ENCODE assay signal across 1 cellular context in the genomic region with DNA sequence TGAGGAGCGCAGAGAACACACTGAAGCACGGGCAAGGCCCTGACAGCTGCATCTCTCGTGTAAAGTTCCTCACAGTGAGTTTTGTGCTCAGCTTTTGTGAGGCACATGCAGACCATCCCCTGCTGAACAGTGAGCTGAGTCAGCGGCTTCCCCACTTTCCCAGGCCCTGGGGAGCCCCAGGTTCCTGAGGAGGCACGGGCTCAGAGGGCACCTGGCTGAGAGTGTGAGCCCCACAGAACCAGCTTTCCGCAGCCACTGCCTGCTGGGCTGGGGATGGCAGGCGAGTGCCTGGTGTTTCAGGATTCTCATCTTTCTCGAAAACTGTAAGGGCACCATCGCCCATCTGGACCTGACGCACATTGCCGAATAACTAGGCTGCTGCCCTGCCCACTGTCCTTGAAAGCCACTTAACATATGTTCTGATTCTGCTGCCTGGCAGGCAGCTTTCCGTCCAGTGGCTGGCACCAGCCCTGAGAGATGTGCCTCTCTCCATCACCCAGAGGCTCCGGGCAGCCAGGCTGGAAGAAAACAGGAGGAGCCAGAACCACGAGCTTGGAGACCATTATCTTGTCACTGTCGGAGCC.
TF ChIP-seq lines count a peak whose summit lies in the region.

No MANE protein-coding gene starts in this region.

TF ChIP-seq in IMR-90, 13 proteins besides CTCF, POLR2A, EP300 and RAD21 (continued from another document):
- TF ChIP-seq, protein P1, sequence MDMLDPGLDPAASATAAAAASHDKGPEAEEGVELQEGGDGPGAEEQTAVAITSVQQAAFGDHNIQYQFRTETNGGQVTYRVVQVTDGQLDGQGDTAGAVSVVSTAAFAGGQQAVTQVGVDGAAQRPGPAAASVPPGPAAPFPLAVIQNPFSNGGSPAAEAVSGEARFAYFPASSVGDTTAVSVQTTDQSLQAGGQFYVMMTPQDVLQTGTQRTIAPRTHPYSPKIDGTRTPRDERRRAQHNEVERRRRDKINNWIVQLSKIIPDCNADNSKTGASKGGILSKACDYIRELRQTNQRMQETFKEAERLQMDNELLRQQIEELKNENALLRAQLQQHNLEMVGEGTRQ (IDR thresholded peaks at IDR 0.05; ENCODE audit: low read depth, low read length): no peak
- no peak for TF ChIP-seq RCOR1 (IDR thresholded peaks at IDR 0.05; ENCODE audit: insufficient replicate concordance, low read length)
- TF ChIP-seq CHD1 (IDR thresholded peaks at IDR 0.05; ENCODE audit: low read depth, low read length): no peak
- no peak for TF ChIP-seq MAZ (IDR thresholded peaks at IDR 0.05; ENCODE audit: borderline replicate concordance, low read depth, low read length)
- TF ChIP-seq, protein P2, sequence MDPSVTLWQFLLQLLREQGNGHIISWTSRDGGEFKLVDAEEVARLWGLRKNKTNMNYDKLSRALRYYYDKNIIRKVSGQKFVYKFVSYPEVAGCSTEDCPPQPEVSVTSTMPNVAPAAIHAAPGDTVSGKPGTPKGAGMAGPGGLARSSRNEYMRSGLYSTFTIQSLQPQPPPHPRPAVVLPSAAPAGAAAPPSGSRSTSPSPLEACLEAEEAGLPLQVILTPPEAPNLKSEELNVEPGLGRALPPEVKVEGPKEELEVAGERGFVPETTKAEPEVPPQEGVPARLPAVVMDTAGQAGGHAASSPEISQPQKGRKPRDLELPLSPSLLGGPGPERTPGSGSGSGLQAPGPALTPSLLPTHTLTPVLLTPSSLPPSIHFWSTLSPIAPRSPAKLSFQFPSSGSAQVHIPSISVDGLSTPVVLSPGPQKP (IDR thresholded peaks at IDR 0.05; ENCODE audit: borderline replicate concordance, low read depth, low read length): no peak
- no peak for TF ChIP-seq BHLHE40 (IDR thresholded peaks at IDR 0.05; ENCODE audit: low read depth, low read length)
- TF ChIP-seq NFE2L2 (IDR thresholded peaks at IDR 0.05; ENCODE audit: low read depth, low read length): no peak
- no peak for TF ChIP-seq MAFK (IDR thresholded peaks at IDR 0.05; ENCODE audit: low read depth, low read length)
- no peak for TF ChIP-seq RFX5 (IDR thresholded peaks at IDR 0.05; ENCODE audit: low read depth, low read length)
- no peak for TF ChIP-seq MXI1 (IDR thresholded peaks at IDR 0.05; ENCODE audit: borderline replicate concordance, low read depth, low read length)
